Comparison of ENCODE assay signal across 11 cellular contexts in genomic region chr6:34239240-34239825, GRCh38. TPM values are rescaled to one million over a fixed set of nuclear protein-coding genes. Genes with fewer than 3 reads are reported as not detected.
DNase-seq lines count a peak whose midpoint lies in the region; ATAC-seq and TF ChIP-seq lines count a peak whose summit lies in the region.
"Had no signal": no experiment of that assay in that cellular context is flagged by ENCODE, and none has a peak within 500 bp of the region (broad histone marks: within the 10 kb centered on the region; RNA-seq: fewer than 3 reads in every experiment).

No MANE protein-coding gene starts in this region.

- H3K27ac Mint-ChIP-seq in activated T-cell treated with anti-CD3 and anti-CD28 coated beads, Interleukin-2, amount 50 U/mL, for 72 hours, result peak overlapping the region; percentile 83
- peak overlapping the region; percentile 89 for H3K27ac Mint-ChIP-seq in stimulated activated effector memory CD8-positive, alpha-beta T cell treated with anti-CD3 and anti-CD28 coated beads, Interleukin-12 subunit alpha, Interleukin-12 subunit beta, amount 100 ng/mL, for 72 hours

- TF ChIP-seq CTCF in RWPE2 (IDR thresholded peaks at IDR 0.05; ENCODE audit: poor library complexity, severe bottlenecking) (no peak), esophagus squamous epithelium (IDR thresholded peaks at IDR 0.05) (no peak), Peyer's patch (IDR thresholded peaks at IDR 0.05) (no peak), upper lobe of right lung (IDR thresholded peaks at IDR 0.05) (no peak)

- H3K27me3 ChIP-seq in RWPE2 (ENCODE audit: insufficient read depth, poor library complexity, severe bottlenecking), result no peaks in the 10 kb centered on the region
- H3K27me3 ChIP-seq in esophagus squamous epithelium, result no peaks in the 10 kb centered on the region
- H3K27me3 ChIP-seq in Peyer's patch, result no peaks in the 10 kb centered on the region
- H3K27me3 ChIP-seq in upper lobe of right lung, result no peaks in the 10 kb centered on the region

- peak overlapping the region; percentile 95 for H3K27ac ChIP-seq in RWPE2 (ENCODE audit: poor library complexity, severe bottlenecking)
- H3K27ac ChIP-seq in esophagus squamous epithelium, result peak overlapping the region in 3 of 4 donors; percentile 93 to 98 (median 94)
- H3K27ac ChIP-seq in Peyer's patch, result peak overlapping the region in 2 of 4 donors; percentile 2 to 46
- no peak overlapping the region for H3K27ac ChIP-seq in upper lobe of right lung

- no peak for TF ChIP-seq POLR2A in esophagus squamous epithelium (IDR thresholded peaks at IDR 0.05)
- TF ChIP-seq POLR2A in Peyer's patch (IDR thresholded peaks at IDR 0.05), result no peak

- ATAC-seq in activated T-cell treated with anti-CD3 and anti-CD28 coated beads, Interleukin-2, amount 50 U/mL, for 72 hours (replicated peaks in 1 of 2), result no peak
- ATAC-seq in RWPE2 (ENCODE audit: low read depth), result no peak
- no peak for ATAC-seq in stimulated activated effector memory CD8-positive, alpha-beta T cell treated with anti-CD3 and anti-CD28 coated beads, Interleukin-12 subunit alpha, Interleukin-12 subunit beta, amount 100 ng/mL, for 72 hours
- no peak for ATAC-seq in HG02970 (IDR thresholded peaks at IDR 0.05; ENCODE audit: low FRiP score, unreplicated experiment)
- no peak for ATAC-seq in upper lobe of right lung

- no peaks in the 10 kb centered on the region for H3K27me3 Mint-ChIP-seq in activated T-cell treated with anti-CD3 and anti-CD28 coated beads, Interleukin-2, amount 50 U/mL, for 72 hours (ENCODE audit: low read depth)

- H3K36me3 Mint-ChIP-seq in activated T-cell treated with anti-CD3 and anti-CD28 coated beads, Interleukin-2, amount 50 U/mL, for 72 hours (ENCODE audit: insufficient read depth in 2 of 2), result peaks cover 0 to 23% of the 10 kb centered on the region in 2 donors
- H3K36me3 Mint-ChIP-seq in stimulated activated effector memory CD8-positive, alpha-beta T cell treated with anti-CD3 and anti-CD28 coated beads, Interleukin-12 subunit alpha, Interleukin-12 subunit beta, amount 100 ng/mL, for 72 hours, result peaks cover 76% of the 10 kb centered on the region

- H3K4me1 ChIP-seq in RWPE2 (ENCODE audit: insufficient read depth, poor library complexity, severe bottlenecking) (peaks cover 58% of the 10 kb centered on the region), esophagus squamous epithelium (peaks cover 8 to 73% (median 35%) of the 10 kb centered on the region in 3 donors), Peyer's patch (peaks cover 0 to 43% (median 6%) of the 10 kb centered on the region in 4 donors), upper lobe of right lung (peaks cover 18% of the 10 kb centered on the region)

- peaks cover 71% of the 10 kb centered on the region for H3K4me1 Mint-ChIP-seq in activated T-cell treated with anti-CD3 and anti-CD28 coated beads, Interleukin-2, amount 50 U/mL, for 72 hours (ENCODE audit: low read depth)
- peaks cover 68% of the 10 kb centered on the region for H3K4me1 Mint-ChIP-seq in stimulated activated effector memory CD8-positive, alpha-beta T cell treated with anti-CD3 and anti-CD28 coated beads, Interleukin-12 subunit alpha, Interleukin-12 subunit beta, amount 100 ng/mL, for 72 hours

- no peak overlapping the region for H3K4me3 ChIP-seq in RWPE2 (ENCODE audit: severe bottlenecking)
- H3K4me3 ChIP-seq in esophagus squamous epithelium, result peak overlapping the region in 1 of 4 donors; percentile 83
- no peak overlapping the region for H3K4me3 ChIP-seq in Peyer's patch
- H3K4me3 ChIP-seq in upper lobe of right lung, result no peak overlapping the region

- no peak for DNase-seq in activated T-cell treated with anti-CD3 and anti-CD28 coated beads, Interleukin-2, amount 50 U/mL, for 72 hours
- no peak for DNase-seq in activated T-cell treated with anti-CD3 and anti-CD28 coated beads, Interleukin-2, amount 50 U/mL, for 1 hour
- DNase-seq in RWPE2 (ENCODE audit: low spot score), result peak; percentile 9
- no peak for DNase-seq in esophagus squamous epithelium (lab: John Stamatoyannopoulos, UW)
- DNase-seq in stimulated activated effector memory CD8-positive, alpha-beta T cell treated with anti-CD3 and anti-CD28 coated beads, Interleukin-12 subunit alpha, Interleukin-12 subunit beta, amount 100 ng/mL, for 72 hours (ENCODE audit: low spot score in 2 of 2), result no peak
- no peak for DNase-seq in Peyer's patch
- DNase-seq in upper lobe of right lung, result no peak
- DNase-seq: hypothalamus; NCI-H187 treated with DMSO at 0.1 percent for 48 hours; stimulated activated CD4-positive, alpha-beta T cell treated with anti-CD3 and anti-CD28 coated beads, Interleukin-4, amount 100 ng/mL, for 1 hour had no signal

- intact Hi-C loops in esophagus squamous epithelium (cut with DNase I) (no loop called here), upper lobe of right lung (cut with DNase I) (no loop called here)

- H3K4me3 Mint-ChIP-seq in activated T-cell treated with anti-CD3 and anti-CD28 coated beads, Interleukin-2, amount 50 U/mL, for 72 hours, result peak overlapping the region; percentile 86 to 91
- peak overlapping the region; percentile 75 for H3K4me3 Mint-ChIP-seq in stimulated activated effector memory CD8-positive, alpha-beta T cell treated with anti-CD3 and anti-CD28 coated beads, Interleukin-12 subunit alpha, Interleukin-12 subunit beta, amount 100 ng/mL, for 72 hours

- H3K9me3 ChIP-seq in RWPE2 (ENCODE audit: severe bottlenecking), result no peaks in the 10 kb centered on the region
- H3K9me3 ChIP-seq in esophagus squamous epithelium, result no peaks in the 10 kb centered on the region
- H3K9me3 ChIP-seq in Peyer's patch, result no peaks in the 10 kb centered on the region
- H3K9me3 ChIP-seq in upper lobe of right lung, result no peaks in the 10 kb centered on the region

- WGBS in esophagus squamous epithelium, 2 donors, result 36 to 59% methylated on average over 5 of the region's 5 CpGs

- H3K9me3 Mint-ChIP-seq in activated T-cell treated with anti-CD3 and anti-CD28 coated beads, Interleukin-2, amount 50 U/mL, for 72 hours, result no peaks in the 10 kb centered on the region
- H3K9me3 Mint-ChIP-seq in stimulated activated effector memory CD8-positive, alpha-beta T cell treated with anti-CD3 and anti-CD28 coated beads, Interleukin-12 subunit alpha, Interleukin-12 subunit beta, amount 100 ng/mL, for 72 hours, result no peaks in the 10 kb centered on the region

- peaks cover 56% of the 10 kb centered on the region for H3K36me3 ChIP-seq in RWPE2 (ENCODE audit: low read depth)
- H3K36me3 ChIP-seq in esophagus squamous epithelium, result peaks cover 4 to 47% (median 16%) of the 10 kb centered on the region in 3 donors
- H3K36me3 ChIP-seq in Peyer's patch, result peaks cover 0 to 21% (median 0%) of the 10 kb centered on the region in 3 donors
- peaks cover 23% of the 10 kb centered on the region for H3K36me3 ChIP-seq in upper lobe of right lung

RNA-seq across cellular contexts. Expression of gene HMGA1, which starts 2.7 kb away (rescaled TPM):
- 100 to 1,000 TPM; 454 to 573 TPM for total RNA-seq in activated T-cell treated with anti-CD3 and anti-CD28 coated beads, Interleukin-2, amount 50 U/mL, for 72 hours
- total RNA-seq in esophagus squamous epithelium (100 to 1,000 TPM; 118 to 309 (median 193) TPM), Peyer's patch (100 to 1,000 TPM in 1 of 4 donors, 10 to 100 TPM in 3; 71.3 to 102 (median 90.7) TPM), upper lobe of right lung (54.7 TPM)

RNA-seq across cellular contexts. Expression of gene SMIM29, which starts 9.5 kb away (rescaled TPM):
- 10 to 100 TPM; 22.8 to 26.7 TPM for total RNA-seq in activated T-cell treated with anti-CD3 and anti-CD28 coated beads, Interleukin-2, amount 50 U/mL, for 72 hours
- total RNA-seq in esophagus squamous epithelium, result 10 to 100 TPM; 17.3 to 21.6 (median 18.2) TPM
- 10 to 100 TPM in 3 of 4 donors, 1 to 10 TPM in 1; 8.9 to 30.5 (median 14.9) TPM for total RNA-seq in Peyer's patch
- total RNA-seq in upper lobe of right lung, result 32.6 TPM
